ENCODE assay signal across 8 cellular contexts in the genomic region with DNA sequence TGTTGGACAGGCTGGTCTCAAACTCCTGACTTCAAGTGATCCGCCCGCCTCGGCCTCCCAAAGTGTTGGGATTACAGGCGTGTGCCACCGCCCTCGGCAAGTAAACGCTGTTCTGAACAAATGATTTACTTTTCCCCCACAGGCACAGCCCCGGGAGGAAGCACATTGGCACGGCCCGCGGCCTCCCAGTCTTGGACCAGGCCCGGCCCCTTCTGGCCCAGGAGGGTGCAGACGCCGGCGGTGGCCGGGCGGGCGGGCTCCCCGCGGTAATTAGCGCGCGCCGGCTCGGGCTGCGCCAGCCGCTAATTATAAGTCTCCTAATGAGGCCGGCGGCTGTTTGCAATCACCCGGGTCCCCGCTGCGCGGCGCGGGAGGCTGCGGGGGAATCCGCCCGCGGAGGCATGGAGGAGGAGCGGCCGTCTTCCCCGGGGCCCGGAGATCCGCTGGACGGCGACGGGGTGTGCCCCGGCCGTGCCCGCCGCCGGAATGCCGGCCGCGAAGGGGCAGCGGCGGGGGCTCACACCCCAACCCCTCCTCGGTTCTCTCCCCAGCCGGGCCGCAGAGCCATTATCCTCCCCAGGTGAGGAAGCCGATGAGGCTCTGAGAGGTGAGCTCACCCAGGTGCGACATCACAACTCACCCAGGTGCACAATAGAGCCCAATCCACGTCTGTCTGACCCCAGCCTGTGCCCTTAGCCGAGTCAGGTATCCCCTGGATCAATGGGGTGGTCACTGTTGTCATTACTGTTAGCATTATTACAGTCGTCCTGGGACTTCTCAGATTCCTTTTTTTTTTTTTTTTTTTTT. TPM values are rescaled to one million over a fixed set of nuclear protein-coding genes. Genes with fewer than 3 reads are reported as not detected.
DNase-seq lines count a peak whose midpoint lies in the region; ATAC-seq and TF ChIP-seq lines count a peak whose summit lies in the region.

No MANE protein-coding gene starts in this region.

- no peaks in the 10 kb centered on the region for H3K9me3 Mint-ChIP-seq in CD4-positive, CD25-positive, alpha-beta regulatory T cell
- H3K9me3 Mint-ChIP-seq in brain: no peaks in the 10 kb centered on the region

- peaks cover 40% of the 10 kb centered on the region for H3K4me1 ChIP-seq in CD4-positive, CD25-positive, alpha-beta regulatory T cell (ENCODE audit: control insufficient read depth, insufficient read depth, low read length, poor library complexity, severe bottlenecking)

- peaks cover 4% of the 10 kb centered on the region for H3K27me3 ChIP-seq in CD4-positive, CD25-positive, alpha-beta regulatory T cell (ENCODE audit: control insufficient read depth, insufficient read depth, low read length)

- H3K36me3 Mint-ChIP-seq in CD4-positive, CD25-positive, alpha-beta regulatory T cell: no peaks in the 10 kb centered on the region
- H3K36me3 Mint-ChIP-seq in brain: peaks cover 7% of the 10 kb centered on the region

- no peaks in the 10 kb centered on the region for H3K9me3 ChIP-seq in CD4-positive, CD25-positive, alpha-beta regulatory T cell (ENCODE audit: control insufficient read depth in 2 of 2, low read length in 2 of 2)

- DNase-seq in CD4-positive, CD25-positive, alpha-beta regulatory T cell: peak; percentile 45 to 58 (median 53)
- DNase-seq in Jurkat, Clone E6-1 (ENCODE audit: low read depth, low spot score): no peak
- DNase-seq in UCSD-AML1 (lab: John Stamatoyannopoulos, UW; ENCODE audit: unreplicated experiment) (peak; percentile 55), islet precursor cell (peak; percentile 83)
- peak; percentile 55 for DNase-seq in stimulated activated CD4-positive, alpha-beta T cell treated with anti-CD3 and anti-CD28 coated beads, Interleukin-12 subunit alpha, Interleukin-12 subunit beta, amount 100 ng/mL, for 4 hours

- no peak overlapping the region for H3K27ac ChIP-seq in CD4-positive, CD25-positive, alpha-beta regulatory T cell (ENCODE audit: insufficient read depth, low read length, poor library complexity, severe bottlenecking)

- H3K27ac Mint-ChIP-seq in CD4-positive, CD25-positive, alpha-beta regulatory T cell: no peak overlapping the region
- no peak overlapping the region for H3K27ac Mint-ChIP-seq in brain

- no peaks in the 10 kb centered on the region for H3K36me3 ChIP-seq in CD4-positive, CD25-positive, alpha-beta regulatory T cell (ENCODE audit: control insufficient read depth, insufficient read depth, low read length)

- H3K4me3 ChIP-seq in CD4-positive, CD25-positive, alpha-beta regulatory T cell (ENCODE audit: low read depth, low read length): no peak overlapping the region
- H3K4me3 ChIP-seq in Jurkat, Clone E6-1 (ENCODE audit: low read length): peak overlapping the region; percentile 21

- H3K4me1 Mint-ChIP-seq in CD4-positive, CD25-positive, alpha-beta regulatory T cell: peaks cover 7 to 47% (median 25%) of the 10 kb centered on the region in 4 donors
- peaks cover 41% of the 10 kb centered on the region for H3K4me1 Mint-ChIP-seq in brain

- peak; percentile 16 to 24 for ATAC-seq in CD4-positive, CD25-positive, alpha-beta regulatory T cell (ENCODE audit: low read depth in 2 of 2)
- ATAC-seq in HG03571 (IDR thresholded peaks at IDR 0.05; ENCODE audit: unreplicated experiment) (no peak), HG02885 (IDR thresholded peaks at IDR 0.05; ENCODE audit: poor library complexity, unreplicated experiment) (no peak)

- H3K27me3 Mint-ChIP-seq in CD4-positive, CD25-positive, alpha-beta regulatory T cell: peaks cover 42% of the 10 kb centered on the region
- H3K27me3 Mint-ChIP-seq in brain: peaks cover 22% of the 10 kb centered on the region

- H3K4me3 Mint-ChIP-seq in CD4-positive, CD25-positive, alpha-beta regulatory T cell: peak overlapping the region; percentile 76 to 90 (median 80)
- peak overlapping the region; percentile 68 to 83 (median 77) for H3K4me3 Mint-ChIP-seq in brain

- peak in 1 of 2 experiments; percentile 33 for TF ChIP-seq CTCF in brain (conservative IDR thresholded peaks at IDR 0.05)

RNA-seq across cellular contexts. Expression of gene POP5, which starts 3.3 kb away (rescaled TPM):
- 32.3 TPM for total RNA-seq in CD4-positive, CD25-positive, alpha-beta regulatory T cell
- polyA plus RNA-seq in CD4-positive, CD25-positive, alpha-beta regulatory T cell: 10 to 100 TPM; 71.2 to 88.4 (median 79.0) TPM
- polyA plus RNA-seq in Jurkat, Clone E6-1 (2012; ENCODE audit: insufficient read depth, insufficient read length): 116 TPM
- polyA plus RNA-seq in brain (ENCODE audit: insufficient read depth, low read depth, low replicate concordance): 34.1 TPM

RNA-seq across cellular contexts. Expression of gene RNF10, which starts 50.4 kb away (rescaled TPM):
- 434 TPM for total RNA-seq in CD4-positive, CD25-positive, alpha-beta regulatory T cell
- polyA plus RNA-seq in CD4-positive, CD25-positive, alpha-beta regulatory T cell: 100 to 1,000 TPM; 106 to 150 (median 114) TPM
- polyA plus RNA-seq in Jurkat, Clone E6-1 (2012; ENCODE audit: insufficient read depth, insufficient read length): 185 TPM
- polyA plus RNA-seq in brain (ENCODE audit: insufficient read depth, low read depth, low replicate concordance): 148 TPM

RNA-seq across cellular contexts. Expression of gene COQ5, which starts 55.6 kb away (rescaled TPM):
- total RNA-seq in CD4-positive, CD25-positive, alpha-beta regulatory T cell: 11.5 TPM
- polyA plus RNA-seq in CD4-positive, CD25-positive, alpha-beta regulatory T cell: 10 to 100 TPM; 40.4 to 67.4 (median 45.9) TPM
- polyA plus RNA-seq in Jurkat, Clone E6-1 (2012; ENCODE audit: insufficient read depth, insufficient read length): 56.8 TPM
- polyA plus RNA-seq in brain (ENCODE audit: insufficient read depth, low read depth, low replicate concordance): 36.5 TPM

RNA-seq across cellular contexts. Expression of gene CABP1, which starts 55.9 kb away (rescaled TPM):
- total RNA-seq in CD4-positive, CD25-positive, alpha-beta regulatory T cell: not detected
- polyA plus RNA-seq in CD4-positive, CD25-positive, alpha-beta regulatory T cell: not detected
- not detected for polyA plus RNA-seq in Jurkat, Clone E6-1 (2012; ENCODE audit: insufficient read depth, insufficient read length)
- 103 TPM for polyA plus RNA-seq in brain (ENCODE audit: insufficient read depth, low read depth, low replicate concordance)

Comparison
In these comparisons a context has a peak if more than half of its experiments do, and no peak if none do; other contexts are left out.
1. ATAC-seq: peak in CD4-positive, CD25-positive, alpha-beta regulatory T cell (2 of 2); none in HG03571 (single experiment) and HG02885 (single experiment).